Comparison of ENCODE assay signal across 8 cellular contexts in genomic region chr2:48248251-48248933, GRCh38.
DNase-seq lines count a peak whose midpoint lies in the region; ATAC-seq, FAIRE-seq and TF ChIP-seq lines count a peak whose summit lies in the region.

No MANE protein-coding gene starts in this region.

- TF ChIP-seq EP300 in A549 (IDR thresholded peaks at IDR 0.05): no peak

- no peak for FAIRE-seq in A549 (lab: Jason Lieb, UNC)

- BruUV-seq in PC-3 (replicated peaks; lab: Mats Ljungman, UMichigan): no TSS peak

- TF ChIP-seq CTCF in A549 (IDR thresholded peaks at IDR 0.05) (no peak), PC-3 (conservative IDR thresholded peaks at IDR 0.05; ENCODE audit: low read depth, low read length) (no peak), foreskin keratinocyte (conservative IDR thresholded peaks at IDR 0.05) (no peak)

- peak overlapping the region; percentile 37 to 76; a peak in 5 of 6 replicates for H3K27ac ChIP-seq in A549
- H3K27ac ChIP-seq in PC-3 (ENCODE audit: low read length): peak overlapping the region; percentile 84
- peak overlapping the region; percentile 86 for H3K27ac ChIP-seq in foreskin keratinocyte
- H3K27ac ChIP-seq in skeletal muscle tissue (ENCODE audit: low read depth, low read length): peak overlapping the region; percentile 85

- TF ChIP-seq RAD21 in A549 (conservative IDR thresholded peaks at IDR 0.05 in 1 of 2, IDR thresholded peaks at IDR 0.05 in 1 of 2): no peak

- TF ChIP-seq POLR2A in A549 (IDR thresholded peaks at IDR 0.05; ENCODE audit: low read length): no peak

- no peaks in the 10 kb centered on the region for H3K79me2 ChIP-seq in PC-3 (ENCODE audit: low read length)

- 0 out of 2 replicates have a peak overlapping the region, but pooled peaks have one; percentile 18 for H2AFZ ChIP-seq in PC-3 (ENCODE audit: low read length)

- ATAC-seq in A549: peak; percentile 97 to 98
- peak; percentile 84 for ATAC-seq in GM18867 (IDR thresholded peaks at IDR 0.05; ENCODE audit: unreplicated experiment)
- peak; percentile 87 for ATAC-seq in HG03045 (IDR thresholded peaks at IDR 0.05; ENCODE audit: unreplicated experiment)
- ATAC-seq in PC-3: peak; percentile 99
- peak; percentile 100 for ATAC-seq in foreskin keratinocyte

- 79% methylated on average over 3 of the region's 3 CpGs for WGBS in A549 (ENCODE audit: missing lambda C conversion rate)

- intact Hi-C loops in PC-3 (cut with micrococcal nuclease): no loop called here

- no peaks in the 10 kb centered on the region for H3K9me2 ChIP-seq in PC-3 (replicated peaks; ENCODE audit: low read length)

- no peaks in the 10 kb centered on the region for H3F3A ChIP-seq in PC-3 (ENCODE audit: low read length, unreplicated experiment)

- no peaks in the 10 kb centered on the region for H4K20me1 ChIP-seq in PC-3 (ENCODE audit: low read length)

- H3K4me2 ChIP-seq in A549 (peak overlapping the region; percentile 62), PC-3 (ENCODE audit: low read length) (peak overlapping the region; percentile 56)

- H3K36me3 ChIP-seq in PC-3 (ENCODE audit: low read depth, low read length): no peaks in the 10 kb centered on the region
- no peaks in the 10 kb centered on the region for H3K36me3 ChIP-seq in skeletal muscle tissue (ENCODE audit: control insufficient read depth in 3 of 3, insufficient read depth in 3 of 3, low read length in 3 of 3)

- peaks cover 24% of the 10 kb centered on the region for H3K4me1 ChIP-seq in A549
- H3K4me1 ChIP-seq in PC-3 (ENCODE audit: insufficient read depth, low read length): peaks cover 22% of the 10 kb centered on the region
- H3K4me1 ChIP-seq in foreskin keratinocyte: peaks cover 8% of the 10 kb centered on the region
- peaks cover 17 to 27% (median 22%) of the 10 kb centered on the region in 3 donors for H3K4me1 ChIP-seq in skeletal muscle tissue (ENCODE audit: control insufficient read depth in 3 of 3, insufficient read depth in 3 of 3, low read length in 3 of 3)

- no peaks in the 10 kb centered on the region for H3K27me3 ChIP-seq in PC-3 (ENCODE audit: low read length)
- H3K27me3 ChIP-seq in foreskin keratinocyte: no peaks in the 10 kb centered on the region
- no peaks in the 10 kb centered on the region for H3K27me3 ChIP-seq in skeletal muscle tissue (ENCODE audit: control insufficient read depth in 3 of 3, insufficient read depth in 3 of 3, low read length in 3 of 3)

- DNase-seq in A549 (ENCODE audit: low read depth in 1 of 2, low spot score in 1 of 2) (peak; percentile 70 to 74), PC-3 (peak; percentile 94), foreskin keratinocyte (peak; percentile 83 to 95), HuH-7.5 (ENCODE audit: low spot score) (no peak), NOMO-1 treated with DMSO at 0.1 percent for 48 hours (lab: John Stamatoyannopoulos, UW; ENCODE audit: unreplicated experiment) (no peak)

- CTCF ChIA-PET in A549 (lab: Yijun Ruan, JAX): interaction anchor here (0.6 to 1.6 kb wide), 8 partner anchors 12 to 171 kb away, joined by 3 to 6 read pairs (median 4); no protein-coding TSS in a partner anchor
- CTCF ChIA-PET in PC-3 (lab: Charles Lee): interaction anchor here (0.6 to 0.8 kb wide), 2 partner anchors 25 to 142 kb away, joined by 3 read pairs; no protein-coding TSS in a partner anchor

- H3K9me3 ChIP-seq in A549: no peaks in the 10 kb centered on the region
- no peaks in the 10 kb centered on the region for H3K9me3 ChIP-seq in PC-3 (ENCODE audit: low read length)
- no peaks in the 10 kb centered on the region for H3K9me3 ChIP-seq in skeletal muscle tissue (ENCODE audit: control insufficient read depth in 3 of 3, low read length in 3 of 3)

- POLR2A ChIA-PET in A549 (lab: Yijun Ruan, JAX): no interaction called here
- POLR2A ChIA-PET in PC-3 (lab: Charles Lee; ENCODE audit: unreplicated experiment): no interaction called here

- H3K9ac ChIP-seq in PC-3 (ENCODE audit: low read length) (peak overlapping the region; percentile 50), skeletal muscle tissue (ENCODE audit: low read depth in 1 of 3, low read length in 3 of 3) (peak overlapping the region in 1 of 3 donors; percentile 16)

- H3K4me3 ChIP-seq in A549 (no peak overlapping the region), PC-3 (ENCODE audit: low read length) (no peak overlapping the region), skeletal muscle tissue (ENCODE audit: low read length in 3 of 3) (peak overlapping the region in 1 of 3 donors; percentile 1)

TF ChIP-seq in A549, 52 proteins besides CTCF, POLR2A, EP300 and RAD21:
- no peak for TF ChIP-seq TP53 (CRISPR knock-in tag; IDR thresholded peaks at IDR 0.05)
- TF ChIP-seq ZSCAN20 (CRISPR knock-in tag; IDR thresholded peaks at IDR 0.05): no peak
- TF ChIP-seq FOSL2 (IDR thresholded peaks at IDR 0.05): peak; percentile 40; the same call in 1 of the 2 replicates
- peak; percentile 66 for TF ChIP-seq FOSL2 (CRISPR knock-in tag; IDR thresholded peaks at IDR 0.05)
- TF ChIP-seq PBX3 (IDR thresholded peaks at IDR 0.05): no peak
- TF ChIP-seq MAFK (IDR thresholded peaks at IDR 0.05; ENCODE audit: partially characterized antibody): peak; percentile 30
- peak; percentile 43; the same call in 1 of the 2 replicates for TF ChIP-seq JUNB (IDR thresholded peaks at IDR 0.05)
- TF ChIP-seq ZNF302 (CRISPR knock-in tag; IDR thresholded peaks at IDR 0.05): no peak
- no peak for TF ChIP-seq RCOR1 (IDR thresholded peaks at IDR 0.05; ENCODE audit: low read depth, low read length)

Comparison
In these comparisons a context has a peak if more than half of its experiments do, and no peak if none do; other contexts are left out.
1. DNase-seq: peak in A549 (2 of 2), PC-3 (single experiment) and foreskin keratinocyte (2 of 2); none in HuH-7.5 (single experiment) and NOMO-1 treated with DMSO at 0.1 percent for 48 hours (single experiment).
2. Peak in every context shown above with its lines, with median percentiles within 50 percentile points of each other: ATAC-seq and H3K27ac ChIP-seq.